Comparison of ENCODE assay signal across 10 cellular contexts in genomic region chr2:235171511-235172130, GRCh38.
A peak's percentile ranks its signal among the peaks of the same experiment; 100 is the strongest.
DNase-seq lines count a peak whose midpoint lies in the region; ATAC-seq and TF ChIP-seq lines count a peak whose summit lies in the region.
"Had no signal": no experiment of that assay in that cellular context is flagged by ENCODE, and none has a peak within 500 bp of the region (broad histone marks: within the 10 kb centered on the region; RNA-seq: fewer than 3 reads in every experiment).

No MANE protein-coding gene starts in this region.

- H3K27me3 ChIP-seq in HUES6 (ENCODE audit: control insufficient read depth, insufficient read depth, low read length) (no peaks in the 10 kb centered on the region), body of pancreas (no peaks in the 10 kb centered on the region), gastrocnemius medialis (no peaks in the 10 kb centered on the region)
- H3K27me3 ChIP-seq: upper lobe of right lung had no signal

- no peaks in the 10 kb centered on the region for H3K9me3 ChIP-seq in HUES6 (ENCODE audit: control insufficient read depth, insufficient read depth, low read depth, low read length)
- no peaks in the 10 kb centered on the region for H3K9me3 ChIP-seq in body of pancreas
- H3K9me3 ChIP-seq in gastrocnemius medialis: no peaks in the 10 kb centered on the region
- H3K9me3 ChIP-seq: upper lobe of right lung had no signal

- H3K9me3 Mint-ChIP-seq in progenitor cell of endocrine pancreas (ENCODE audit: low read depth): peaks cover 12% of the 10 kb centered on the region

- peaks cover 7% of the 10 kb centered on the region for H3K27me3 Mint-ChIP-seq in progenitor cell of endocrine pancreas

- intact Hi-C loops in body of pancreas (cut with DNase I): no loop called here
- intact Hi-C loops in gastrocnemius medialis (cut with DNase I; ENCODE audit: low total_unique reads): no loop called here

- ATAC-seq in body of pancreas: peak; percentile 30
- ATAC-seq in gastrocnemius medialis: no peak
- ATAC-seq: upper lobe of right lung had no signal

- DNase-seq in AG20443 (ENCODE audit: low spot score) (peak; percentile 82), body of pancreas (no peak), lung microvascular endothelial cell (ENCODE audit: low read depth in 2 of 2) (peak; percentile 4 to 21), NCI-H748 treated with DMSO at 0.1 percent for 48 hours (lab: John Stamatoyannopoulos, UW) (no peak), progenitor cell of endocrine pancreas (ENCODE audit: low spot score, unreplicated experiment) (no peak), MV-4-11 (lab: John Stamatoyannopoulos, UW) (no peak), gastrocnemius medialis (no peak)
- DNase-seq: central memory CD4-positive, alpha-beta T cell; upper lobe of right lung had no signal

- H3K4me1 Mint-ChIP-seq in progenitor cell of endocrine pancreas (ENCODE audit: low read depth): peaks cover 2% of the 10 kb centered on the region

- H3K27ac ChIP-seq in HUES6 (ENCODE audit: low read depth, low read length) (no peak overlapping the region), body of pancreas (no peak overlapping the region), gastrocnemius medialis (no peak overlapping the region)
- H3K27ac ChIP-seq: upper lobe of right lung had no signal

- peak overlapping the region; percentile 1 for H3K9ac ChIP-seq in HUES6 (ENCODE audit: low read length)

- H3K4me1 ChIP-seq in HUES6 (ENCODE audit: control insufficient read depth, insufficient read depth, low read length) (peaks cover 21% of the 10 kb centered on the region; the same call in 1 of the 2 replicates), body of pancreas (no peaks in the 10 kb centered on the region), gastrocnemius medialis (no peaks in the 10 kb centered on the region)
- H3K4me1 ChIP-seq: upper lobe of right lung had no signal

- WGBS in body of pancreas, 2 donors: 39 to 46% methylated on average over 3 to 5 of the region's 5 CpGs

- H3K4me3 Mint-ChIP-seq in progenitor cell of endocrine pancreas (ENCODE audit: low read depth): no peak overlapping the region

- H3K36me3 ChIP-seq in HUES6 (ENCODE audit: control insufficient read depth, insufficient read depth, low read length): no peaks in the 10 kb centered on the region
- no peaks in the 10 kb centered on the region for H3K36me3 ChIP-seq in body of pancreas (replicated peaks in 1 of 2; ENCODE audit: insufficient read depth in 1 of 2, low read depth in 2 of 2)
- H3K36me3 ChIP-seq in gastrocnemius medialis: no peaks in the 10 kb centered on the region
- H3K36me3 ChIP-seq: upper lobe of right lung had no signal

- in situ Hi-C loops in gastrocnemius medialis (cut with MboI; ENCODE audit: low sequenced_read_pairs in 4 of 4): no loop called here

- no peak for TF ChIP-seq POLR2A in body of pancreas (IDR thresholded peaks at IDR 0.05)
- TF ChIP-seq POLR2A in gastrocnemius medialis (IDR thresholded peaks at IDR 0.05): no peak

- H3K27ac Mint-ChIP-seq in progenitor cell of endocrine pancreas: no peak overlapping the region

- no peak overlapping the region for H3K4me3 ChIP-seq in HUES6 (ENCODE audit: low read depth, low read length)
- H3K4me3 ChIP-seq in body of pancreas: no peak overlapping the region
- H3K4me3 ChIP-seq in gastrocnemius medialis: no peak overlapping the region
- H3K4me3 ChIP-seq: upper lobe of right lung had no signal

- TF ChIP-seq CTCF in body of pancreas (IDR thresholded peaks at IDR 0.05) (no peak), progenitor cell of endocrine pancreas (IDR thresholded peaks at IDR 0.05; ENCODE audit: unreplicated experiment) (no peak), gastrocnemius medialis (IDR thresholded peaks at IDR 0.05 in 4 of 5, conservative IDR thresholded peaks at IDR 0.05 in 1 of 5) (no peak)

- H3K36me3 Mint-ChIP-seq in progenitor cell of endocrine pancreas (ENCODE audit: insufficient read depth): no peaks in the 10 kb centered on the region

Comparison
In these comparisons a context has a peak if more than half of its experiments do, and no peak if none do; other contexts are left out.
1. DNase-seq: peak in AG20443 (single experiment) and lung microvascular endothelial cell (2 of 2); none in body of pancreas (0 of 4), NCI-H748 treated with DMSO at 0.1 percent for 48 hours (single experiment), progenitor cell of endocrine pancreas (single experiment), MV-4-11 (single experiment) and gastrocnemius medialis (0 of 2).